In the genomic region with DNA sequence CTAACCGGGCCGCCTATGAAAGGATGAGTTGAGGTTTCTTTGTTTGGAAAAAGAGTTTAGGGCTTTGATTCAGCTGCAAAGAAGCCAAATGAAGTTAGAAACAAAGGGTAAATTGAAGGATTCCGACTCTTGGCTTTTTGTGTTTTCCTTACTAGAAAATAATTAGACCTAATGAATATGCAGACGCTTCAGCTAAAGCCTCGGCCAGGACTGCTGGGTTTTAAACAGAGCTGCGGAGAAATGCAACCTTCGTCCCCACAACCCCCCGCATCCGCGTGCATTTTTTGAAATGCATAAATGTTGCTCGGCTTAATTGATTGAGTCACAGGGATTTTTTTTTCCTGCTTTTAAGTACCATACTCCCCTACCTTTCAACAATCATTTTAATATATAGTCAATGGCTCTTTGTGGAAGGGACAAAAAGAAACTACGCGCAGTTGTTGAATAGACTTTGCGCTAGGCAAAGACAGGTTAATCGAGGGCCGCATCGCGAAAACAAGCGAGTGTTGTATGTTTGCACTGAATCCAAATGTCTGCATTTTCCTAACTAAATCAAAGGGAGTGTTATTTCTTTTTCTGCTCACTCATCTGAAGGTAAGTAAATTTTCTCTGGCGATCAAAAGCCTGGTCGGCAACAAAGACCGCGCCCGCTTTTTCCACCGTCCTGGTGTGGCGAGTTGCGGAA, we compare ENCODE assay signal across 16 cellular contexts. TPM values are rescaled to one million over a fixed set of nuclear protein-coding genes. Genes with fewer than 3 reads are reported as not detected.
DNase-seq lines count a peak whose midpoint lies in the region; ATAC-seq and TF ChIP-seq lines count a peak whose summit lies in the region.
"Had no signal": no experiment of that assay in that cellular context is flagged by ENCODE, and none has a peak within 500 bp of the region (broad histone marks: within the 10 kb centered on the region; RNA-seq: fewer than 3 reads in every experiment).

No MANE protein-coding gene starts in this region.

- no peak overlapping the region for H3K4ac ChIP-seq in H9 (ENCODE audit: low read depth, low read length)

- H3K56ac ChIP-seq in H9 (ENCODE audit: insufficient read length, low read depth, low read length) = no peak overlapping the region

- H4K8ac ChIP-seq in H9 (replicated peaks; ENCODE audit: insufficient read length, low read depth, low read length) = no peak overlapping the region

- no peak for ATAC-seq in CD4-positive, CD25-positive, alpha-beta regulatory T cell (ENCODE audit: low read depth in 2 of 2)
- no peak for ATAC-seq in naive thymus-derived CD8-positive, alpha-beta T cell
- ATAC-seq: heart right ventricle had no signal

- no peak overlapping the region for H2AK5ac ChIP-seq in H9 (ENCODE audit: insufficient read length, low read length)

- H2BK12ac ChIP-seq in H9 (ENCODE audit: insufficient read length, low read depth, low read length) = no peak overlapping the region

- H3K14ac ChIP-seq in H9 (ENCODE audit: insufficient read depth, low read length) = no peak overlapping the region

- no peaks in the 10 kb centered on the region for H3K79me2 ChIP-seq in H9 (ENCODE audit: insufficient read depth, low read length)

- POLR2A ChIA-PET in naive thymus-derived CD8-positive, alpha-beta T cell (lab: Charles Lee) = no interaction called here

- H4K20me1 ChIP-seq in H9 (ENCODE audit: control insufficient read depth, insufficient read depth, insufficient read length) = no peaks in the 10 kb centered on the region

- H3K27me3 Mint-ChIP-seq in CD4-positive, CD25-positive, alpha-beta regulatory T cell = peaks cover 88% of the 10 kb centered on the region
- H3K27me3 Mint-ChIP-seq in H9 (ENCODE audit: low read depth) = peaks cover 100% of the 10 kb centered on the region
- H3K27me3 Mint-ChIP-seq in naive thymus-derived CD8-positive, alpha-beta T cell = peaks cover 47 to 92% (median 70%) of the 10 kb centered on the region in 5 donors

- in situ Hi-C loops in ACHN (cut with HindIII; ENCODE audit: low pct_ligation_motif_present, low pct_unique_long_range_greater_than_20kb, low sequenced_read_pairs) = no loop called here

- H3K27me3 ChIP-seq in CD4-positive, CD25-positive, alpha-beta regulatory T cell (ENCODE audit: control insufficient read depth, insufficient read depth, low read length) = peaks cover 27% of the 10 kb centered on the region
- H3K27me3 ChIP-seq in H9 (ENCODE audit: insufficient read depth, low read length) (peaks cover 84% of the 10 kb centered on the region), BE2C (peaks cover 97% of the 10 kb centered on the region)
- H3K27me3 ChIP-seq: SJCRH30 had no signal

- no peak overlapping the region for H2BK120ac ChIP-seq in H9 (ENCODE audit: low read depth, low read length, poor library complexity, severe bottlenecking)

- H3K36me3 ChIP-seq in CD4-positive, CD25-positive, alpha-beta regulatory T cell (ENCODE audit: control insufficient read depth, insufficient read depth, low read length) = no peaks in the 10 kb centered on the region
- H3K36me3 ChIP-seq in BE2C = no peaks in the 10 kb centered on the region
- H3K36me3 ChIP-seq: heart right ventricle, ovary had no signal

- TF ChIP-seq CTCF in H9 (conservative IDR thresholded peaks at IDR 0.05) (no peak), BE2C (IDR thresholded peaks at IDR 0.05; ENCODE audit: low read depth, low read length) (no peak)

- H4K5ac ChIP-seq in H9 (ENCODE audit: insufficient read length, low read depth, low read length) = no peak overlapping the region

- no peak overlapping the region for H3K27ac ChIP-seq in CD4-positive, CD25-positive, alpha-beta regulatory T cell (ENCODE audit: insufficient read depth, low read length, poor library complexity, severe bottlenecking)
- no peak overlapping the region for H3K27ac ChIP-seq in H9 (ENCODE audit: insufficient read length, low read depth, low read length)
- H3K27ac ChIP-seq: heart right ventricle, ovary had no signal

- H2BK20ac ChIP-seq in H9 (ENCODE audit: low read depth, low read length, poor library complexity, severe bottlenecking) = no peak overlapping the region

- H3K23me2 ChIP-seq in H9 (ENCODE audit: insufficient read length, low read depth, low read length, poor library complexity, severe bottlenecking) = peaks cover 25% of the 10 kb centered on the region

- H3K4me1 ChIP-seq in CD4-positive, CD25-positive, alpha-beta regulatory T cell (ENCODE audit: control insufficient read depth, insufficient read depth, low read length, poor library complexity, severe bottlenecking) = peaks cover 23% of the 10 kb centered on the region
- H3K4me1 ChIP-seq in H9 (ENCODE audit: insufficient read depth, low read length) (peaks cover 2% of the 10 kb centered on the region; the same call in 1 of the 2 replicates), BE2C (no peaks in the 10 kb centered on the region)
- H3K4me1 ChIP-seq: SJCRH30 had no signal

- H2BK5ac ChIP-seq in H9 (ENCODE audit: insufficient read length, low read length) = no peak overlapping the region

- no CpG with 5 or more reads among the region's 27 CpGs for WGBS in H9 (ENCODE audit: extremely low coverage, insufficient read length, low lambda C conversion rate)

- no peaks in the 10 kb centered on the region for H3K79me1 ChIP-seq in H9 (ENCODE audit: insufficient read depth, low read depth, low read length, poor library complexity, severe bottlenecking)

- no peak overlapping the region for H3K9ac ChIP-seq in H9 (ENCODE audit: extremely low read depth, insufficient read length, low read length)

- H2BK15ac ChIP-seq in H9 (ENCODE audit: low read depth, low read length) = no peak overlapping the region

- H3K23ac ChIP-seq in H9 (ENCODE audit: insufficient read length, low read depth, low read length) = no peak overlapping the region

- peaks cover 5 to 38% (median 9%) of the 10 kb centered on the region in 4 donors for H3K4me1 Mint-ChIP-seq in CD4-positive, CD25-positive, alpha-beta regulatory T cell
- peaks cover 26 to 82% of the 10 kb centered on the region in 2 experiments for H3K4me1 Mint-ChIP-seq in H9
- peaks cover 18 to 33% (median 31%) of the 10 kb centered on the region in 4 donors for H3K4me1 Mint-ChIP-seq in naive thymus-derived CD8-positive, alpha-beta T cell

- H4K91ac ChIP-seq in H9 (ENCODE audit: insufficient read length, low read depth, low read length) = no peak overlapping the region

- DNase-seq in CD4-positive, CD25-positive, alpha-beta regulatory T cell = no peak
- no peak for DNase-seq in H9
- peak; percentile 42 for DNase-seq in cerebellar cortex (ENCODE audit: low spot score)
- no peak for DNase-seq in naive thymus-derived CD8-positive, alpha-beta T cell
- DNase-seq in SIG-M5 (lab: John Stamatoyannopoulos, UW) = no peak
- no peak for DNase-seq in anterior cingulate cortex (lab: John Stamatoyannopoulos, UW)
- no peak for DNase-seq in BE2C
- DNase-seq in ACHN = no peak
- DNase-seq: heart right ventricle, NCI-H1417 treated with DMSO at 0.1 percent for 48 hours, NCI-H69, ovary, SJCRH30 had no signal

- H3K27ac Mint-ChIP-seq in CD4-positive, CD25-positive, alpha-beta regulatory T cell = no peak overlapping the region
- H3K27ac Mint-ChIP-seq in H9 = no peak overlapping the region
- H3K27ac Mint-ChIP-seq in naive thymus-derived CD8-positive, alpha-beta T cell = peak overlapping the region in 2 of 10 donors; percentile 19 to 92

- peak overlapping the region; percentile 25 to 65 (median 37) for H3K4me3 Mint-ChIP-seq in CD4-positive, CD25-positive, alpha-beta regulatory T cell
- peak overlapping the region in 1 of 2 experiments; percentile 87; a peak in 3 of 5 replicates for H3K4me3 Mint-ChIP-seq in H9
- peak overlapping the region in 8 of 10 donors; percentile 5 to 82 (median 31) for H3K4me3 Mint-ChIP-seq in naive thymus-derived CD8-positive, alpha-beta T cell

- no peak overlapping the region for H3K18ac ChIP-seq in H9 (ENCODE audit: insufficient read length, low read depth, low read length)

- peak overlapping the region; percentile 84 for H3K4me2 ChIP-seq in H9 (ENCODE audit: insufficient read depth, insufficient read length, low read length)

- no peak overlapping the region for H2AFZ ChIP-seq in H9 (ENCODE audit: low read length)

- H3K4me3 ChIP-seq in CD4-positive, CD25-positive, alpha-beta regulatory T cell (ENCODE audit: low read depth, low read length) = no peak overlapping the region
- H3K4me3 ChIP-seq in BE2C (ENCODE audit: low read depth, low read length) = no peak overlapping the region
- H3K4me3 ChIP-seq: heart right ventricle, ovary had no signal

- H3K36me3 Mint-ChIP-seq in CD4-positive, CD25-positive, alpha-beta regulatory T cell = no peaks in the 10 kb centered on the region
- no peaks in the 10 kb centered on the region; a peak in 1 of 7 replicates for H3K36me3 Mint-ChIP-seq in H9 (ENCODE audit: insufficient read depth in 1 of 3, low read depth in 3 of 3)
- peaks cover 17 to 39% (median 30%) of the 10 kb centered on the region in 3 donors for H3K36me3 Mint-ChIP-seq in naive thymus-derived CD8-positive, alpha-beta T cell

- peaks cover 0 to 36% (median 7%) of the 10 kb centered on the region in 7 donors for H3K9me3 Mint-ChIP-seq in CD4-positive, CD25-positive, alpha-beta regulatory T cell
- peaks cover 0 to 6% of the 10 kb centered on the region in 2 experiments; a peak in 3 of 5 replicates for H3K9me3 Mint-ChIP-seq in H9
- peaks cover 5 to 55% (median 20%) of the 10 kb centered on the region in 9 donors for H3K9me3 Mint-ChIP-seq in naive thymus-derived CD8-positive, alpha-beta T cell

- H3K9me3 ChIP-seq in CD4-positive, CD25-positive, alpha-beta regulatory T cell (ENCODE audit: control insufficient read depth in 2 of 2, low read length in 2 of 2) = peaks cover 7 to 26% of the 10 kb centered on the region in 2 experiments
- H3K9me3 ChIP-seq in H9 (ENCODE audit: control insufficient read depth, low read depth, low read length) (no peaks in the 10 kb centered on the region), BE2C (peaks cover 5% of the 10 kb centered on the region; the same call in 1 of the 2 replicates)
- H3K9me3 ChIP-seq: heart right ventricle, SJCRH30 had no signal

- H3T11ph ChIP-seq in H9 (ENCODE audit: low read length) = no peak overlapping the region

RNA-seq across cellular contexts. Expression of a gene that starts 1.3 kb away (rescaled TPM):
- total RNA-seq in CD4-positive, CD25-positive, alpha-beta regulatory T cell = not detected
- not detected for polyA plus RNA-seq in CD4-positive, CD25-positive, alpha-beta regulatory T cell
- total RNA-seq in H9 (2021) = not detected in 2 replicates
- total RNA-seq in naive thymus-derived CD8-positive, alpha-beta T cell = not detected
- polyA plus RNA-seq in naive thymus-derived CD8-positive, alpha-beta T cell = not detected
- not detected for polyA plus RNA-seq in BE2C (2012; ENCODE audit: insufficient read depth, insufficient read length, low read depth)
- total RNA-seq: endothelial cell of umbilical vein, heart right ventricle, ovary had no signal
- polyA plus RNA-seq: endothelial cell of umbilical vein, heart right ventricle, IgD-negative memory B cell, ovary, thymus had no signal

RNA-seq across cellular contexts. Expression of a gene that starts 1.5 kb away (rescaled TPM):
- total RNA-seq in CD4-positive, CD25-positive, alpha-beta regulatory T cell = not detected
- polyA plus RNA-seq in CD4-positive, CD25-positive, alpha-beta regulatory T cell = not detected
- not detected in 2 replicates for total RNA-seq in H9 (2021)
- total RNA-seq in naive thymus-derived CD8-positive, alpha-beta T cell = not detected
- polyA plus RNA-seq in naive thymus-derived CD8-positive, alpha-beta T cell = not detected
- not detected for polyA plus RNA-seq in BE2C (2012; ENCODE audit: insufficient read depth, insufficient read length, low read depth)
- total RNA-seq: endothelial cell of umbilical vein, heart right ventricle had no signal
- polyA plus RNA-seq: endothelial cell of umbilical vein, heart right ventricle, IgD-negative memory B cell had no signal
